Comparison of ENCODE assay signal across 8 cellular contexts in genomic region chr22:20436309-20437252, GRCh38. TPM values are rescaled to one million over a fixed set of nuclear protein-coding genes. Genes with fewer than 3 reads are reported as not detected.
A peak's percentile ranks its signal among the peaks of the same experiment; 100 is the strongest.
DNase-seq lines count a peak whose midpoint lies in the region; ATAC-seq and TF ChIP-seq lines count a peak whose summit lies in the region.

No MANE protein-coding gene starts in this region.

- peak overlapping the region; percentile 47 to 50 for H3K4me3 ChIP-seq in Panc1 (ENCODE audit: low read depth in 2 of 2, low read length in 2 of 2)

- H3K4me1 Mint-ChIP-seq in endothelial cell (ENCODE audit: unreplicated experiment) = peaks cover 11% of the 10 kb centered on the region
- peaks cover 21 to 29% (median 27%) of the 10 kb centered on the region in 4 donors for H3K4me1 Mint-ChIP-seq in naive thymus-derived CD8-positive, alpha-beta T cell

- TF ChIP-seq CTCF in Panc1 (IDR thresholded peaks at IDR 0.05) (no peak), endothelial cell (IDR thresholded peaks at IDR 0.05; ENCODE audit: unreplicated experiment) (no peak)

- no peaks in the 10 kb centered on the region for H3K9me3 Mint-ChIP-seq in endothelial cell (ENCODE audit: unreplicated experiment)
- H3K9me3 Mint-ChIP-seq in naive thymus-derived CD8-positive, alpha-beta T cell = no peaks in the 10 kb centered on the region

- H3K9ac ChIP-seq in ES-I3 (ENCODE audit: low read depth, low read length) = peak overlapping the region; percentile 77

- H3K27me3 ChIP-seq in Panc1 (ENCODE audit: control insufficient read depth, insufficient read depth, low read length) = no peaks in the 10 kb centered on the region

- peak overlapping the region; percentile 83 for H3K27ac Mint-ChIP-seq in endothelial cell (ENCODE audit: unreplicated experiment)
- peak overlapping the region in 7 of 10 donors; percentile 16 to 83 (median 46) for H3K27ac Mint-ChIP-seq in naive thymus-derived CD8-positive, alpha-beta T cell

- no peak for DNase-seq in Panc1 (ENCODE audit: low read depth, low spot score)
- no peak for DNase-seq in endothelial cell (ENCODE audit: low spot score)
- DNase-seq in naive thymus-derived CD8-positive, alpha-beta T cell = peak in 3 of 10 donors; percentile 20 to 32 (median 24)
- no peak for DNase-seq in G401 (ENCODE audit: low spot score)
- DNase-seq in midbrain (lab: John Stamatoyannopoulos, UW) = no peak
- DNase-seq in NCI-H1930 (lab: John Stamatoyannopoulos, UW) = no peak

- peaks cover 11% of the 10 kb centered on the region; the same call in 1 of the 2 replicates for H3K4me1 ChIP-seq in ES-I3 (ENCODE audit: insufficient read depth, low read length)
- H3K4me1 ChIP-seq in Panc1 (ENCODE audit: control insufficient read depth, insufficient read depth, low read length) = no peaks in the 10 kb centered on the region

- peaks cover 44% of the 10 kb centered on the region for H3K27me3 Mint-ChIP-seq in endothelial cell (ENCODE audit: unreplicated experiment)
- peaks cover 25 to 56% (median 40%) of the 10 kb centered on the region in 5 donors for H3K27me3 Mint-ChIP-seq in naive thymus-derived CD8-positive, alpha-beta T cell

- intact Hi-C loops in Panc1 (cut with micrococcal nuclease; ENCODE audit: unreplicated experiment) = no loop called here

- H3K36me3 Mint-ChIP-seq in endothelial cell (ENCODE audit: low read depth, unreplicated experiment) = peaks cover 7% of the 10 kb centered on the region
- H3K36me3 Mint-ChIP-seq in naive thymus-derived CD8-positive, alpha-beta T cell = peaks cover 0 to 2% (median 0%) of the 10 kb centered on the region in 3 donors

- no peak overlapping the region for H3K27ac ChIP-seq in Panc1 (ENCODE audit: low read length)

- ATAC-seq in Panc1 (peak; percentile 28), HG02884 (IDR thresholded peaks at IDR 0.05; ENCODE audit: unreplicated experiment) (no peak)
- ATAC-seq in naive thymus-derived CD8-positive, alpha-beta T cell = peak; percentile 36 to 50

- no peaks in the 10 kb centered on the region for H3K9me3 ChIP-seq in ES-I3 (ENCODE audit: control insufficient read depth, insufficient read depth, low read length)
- no peaks in the 10 kb centered on the region for H3K9me3 ChIP-seq in Panc1 (ENCODE audit: control insufficient read depth, insufficient read depth, low read depth, low read length)

- CTCF ChIA-PET in Panc1 (lab: Charles Lee) = no interaction called here

- no TSS peak for BruUV-seq in Panc1 (replicated peaks; lab: Mats Ljungman, UMichigan)

- POLR2A ChIA-PET in Panc1 (lab: Charles Lee) = no interaction called here
- POLR2A ChIA-PET in naive thymus-derived CD8-positive, alpha-beta T cell (lab: Charles Lee) = interaction anchor here (0.5 to 1.3 kb wide), 3 partner anchors 18 to 72 kb away, joined by 4 to 5 read pairs (median 5); partner anchors contain the start of gene MED15

- H3K36me3 ChIP-seq in ES-I3 (ENCODE audit: insufficient read depth, low read length) (no peaks in the 10 kb centered on the region), Panc1 (ENCODE audit: control insufficient read depth, insufficient read depth, low read length) (no peaks in the 10 kb centered on the region)

- H3K4me3 Mint-ChIP-seq in endothelial cell (ENCODE audit: unreplicated experiment) = peak overlapping the region; percentile 91
- peak overlapping the region; percentile 77 to 90 (median 84) for H3K4me3 Mint-ChIP-seq in naive thymus-derived CD8-positive, alpha-beta T cell

- in situ Hi-C loops in Panc1 (cut with HindIII; ENCODE audit: low pct_unique_long_range_greater_than_20kb, low sequenced_read_pairs) = no loop called here
- in situ Hi-C loops in G401 (cut with HindIII; ENCODE audit: low sequenced_read_pairs) = no loop called here

RNA-seq across cellular contexts. Expression of gene SCARF2, which starts 1.0 kb away (rescaled TPM):
- total RNA-seq in Panc1 (2021; ENCODE audit: unreplicated experiment) = 3.2 TPM
- polyA plus RNA-seq in Panc1 (2012; ENCODE audit: insufficient read length) = 2.5 TPM
- total RNA-seq in endothelial cell (ENCODE audit: unreplicated experiment) = 8.1 TPM
- 1 to 10 TPM; 2.9 to 3.1 TPM for total RNA-seq in naive thymus-derived CD8-positive, alpha-beta T cell
- polyA plus RNA-seq in naive thymus-derived CD8-positive, alpha-beta T cell = under 1 TPM; 0.07 to 0.51 (median 0.10) TPM
- 46.8 and 53.4 TPM in 2 replicates for total RNA-seq in G401 (2014; rRNA removed; shearing (Covaris generic))

RNA-seq across cellular contexts. Expression of gene ZNF74, which starts 42.6 kb away (rescaled TPM):
- 13.2 TPM for total RNA-seq in Panc1 (2021; ENCODE audit: unreplicated experiment)
- polyA plus RNA-seq in Panc1 (2012; ENCODE audit: insufficient read length) = 16.4 TPM
- total RNA-seq in endothelial cell (ENCODE audit: unreplicated experiment) = 28.8 TPM
- total RNA-seq in naive thymus-derived CD8-positive, alpha-beta T cell = 10 to 100 TPM; 12.9 to 14.5 TPM
- polyA plus RNA-seq in naive thymus-derived CD8-positive, alpha-beta T cell = 10 to 100 TPM in 1 of 3 donors, 1 to 10 TPM in 2; 6.7 to 10.7 (median 8.2) TPM
- total RNA-seq in G401 (2014; rRNA removed; shearing (Covaris generic)) = 19.9 and 22.1 TPM in 2 replicates

RNA-seq across cellular contexts. Expression of gene KLHL22, which starts 59.0 kb away (rescaled TPM):
- total RNA-seq in Panc1 (2021; ENCODE audit: unreplicated experiment) (14.5 TPM), endothelial cell (ENCODE audit: unreplicated experiment) (19.4 TPM)
- 16.9 TPM for polyA plus RNA-seq in Panc1 (2012; ENCODE audit: insufficient read length)
- 10 to 100 TPM; 65.0 to 71.9 TPM for total RNA-seq in naive thymus-derived CD8-positive, alpha-beta T cell
- polyA plus RNA-seq in naive thymus-derived CD8-positive, alpha-beta T cell = 10 to 100 TPM; 16.1 to 25.4 (median 20.0) TPM
- total RNA-seq in G401 (2014; rRNA removed; shearing (Covaris generic)) = 25.4 and 30.4 TPM in 2 replicates
